1 cellular context compared by ENCODE assay signal in the genomic region with DNA sequence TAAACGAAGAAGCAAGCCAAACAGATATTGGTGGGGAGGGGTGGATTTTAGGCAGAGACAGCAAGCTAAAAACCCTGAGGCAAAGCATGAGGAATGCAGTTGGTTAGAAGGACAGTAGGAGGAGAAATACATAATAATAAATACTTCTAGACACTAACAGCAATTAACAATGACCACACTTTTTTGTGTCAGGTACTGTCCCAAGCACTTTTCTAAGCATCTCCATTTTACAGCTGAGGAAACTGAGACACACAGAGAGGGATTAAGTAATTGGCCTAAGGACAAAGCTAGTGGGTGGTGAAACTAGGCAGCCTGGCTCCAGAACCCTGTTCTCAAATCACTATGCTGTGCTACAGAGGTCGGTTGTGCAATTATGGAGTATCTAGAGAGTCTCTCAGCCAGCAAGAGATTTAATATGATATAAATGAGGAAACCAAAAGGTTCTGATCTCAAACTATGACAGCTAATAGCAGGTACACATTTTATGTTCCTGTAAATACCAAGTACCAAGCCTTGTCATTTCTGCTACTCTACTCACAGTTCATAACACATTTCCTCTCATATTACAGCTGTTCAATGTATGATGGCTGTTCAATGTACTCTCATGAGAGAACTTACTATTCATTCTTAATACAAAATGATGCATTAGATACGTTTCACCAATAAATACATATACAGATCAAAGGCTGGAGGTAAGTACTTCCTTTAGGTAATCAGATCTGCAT.
A peak's percentile ranks its signal among the peaks of the same experiment; 100 is the strongest.
TF ChIP-seq lines count a peak whose summit lies in the region.

No MANE protein-coding gene starts in this region.

TF ChIP-seq in K562, 482 proteins besides CTCF, POLR2A, EP300 and RAD21 (continued from another document):
- TF ChIP-seq TAF15 (IDR thresholded peaks at IDR 0.05; ENCODE audit: low read depth, low read length) (no peak), NFE2 (IDR thresholded peaks at IDR 0.05; ENCODE audit: low read depth) (no peak), IFI16 (CRISPR knock-in tag; IDR thresholded peaks at IDR 0.05) (no peak), ZNF668 (CRISPR knock-in tag; IDR thresholded peaks at IDR 0.05) (no peak), CEBPB (tag; IDR thresholded peaks at IDR 0.05) (peak; percentile 70), ZNF146 (CRISPR knock-in tag; IDR thresholded peaks at IDR 0.05; ENCODE audit: unreplicated experiment) (no peak)
TF ChIP-seq in K562: peak in this region for 2.
